20 cellular contexts compared by ENCODE assay signal in the genomic region with DNA sequence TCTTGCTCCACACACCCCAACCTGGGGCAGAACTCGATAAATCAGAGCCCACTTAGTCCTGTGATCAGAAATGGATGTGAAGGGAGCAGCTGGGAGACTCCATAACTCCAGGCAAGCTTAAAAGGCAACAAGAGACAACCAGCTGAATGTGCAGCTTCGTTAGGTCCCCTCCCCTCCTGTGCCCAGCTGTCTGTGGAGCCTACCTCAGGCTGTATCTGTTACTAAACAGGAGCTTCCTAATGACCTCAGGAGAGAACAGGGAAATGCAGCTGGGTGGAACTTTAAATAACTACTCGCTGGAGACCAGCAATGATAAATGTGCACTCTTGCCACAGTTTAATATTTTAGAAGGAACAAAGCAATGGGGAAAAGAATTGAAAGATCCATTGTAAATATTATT. TPM values are rescaled to one million over a fixed set of nuclear protein-coding genes. Genes with fewer than 3 reads are reported as not detected.
DNase-seq lines count a peak whose midpoint lies in the region; ATAC-seq and TF ChIP-seq lines count a peak whose summit lies in the region.
"Had no signal": no experiment of that assay in that cellular context is flagged by ENCODE, and none has a peak within 500 bp of the region (broad histone marks: within the 10 kb centered on the region; RNA-seq: fewer than 3 reads in every experiment).

No MANE protein-coding gene starts in this region.

- peak overlapping the region in 4 of 5 donors; percentile 24 to 65 (median 42) for H3K27ac ChIP-seq in stomach
- H3K27ac ChIP-seq: A549, colonic mucosa had no signal

- intact Hi-C loops in stomach (cut with DNase I; ENCODE audit: low total_unique reads), result no loop called here

- peaks cover 9 to 15% of the 10 kb centered on the region in 2 donors for H3K36me3 Mint-ChIP-seq in activated naive CD4-positive, alpha-beta T cell treated with anti-CD3 and anti-CD28 coated beads, Interleukin-2, amount 50 U/mL, for 72 hours

- peaks cover 8 to 9% of the 10 kb centered on the region in 2 donors for H3K9me3 Mint-ChIP-seq in activated naive CD4-positive, alpha-beta T cell treated with anti-CD3 and anti-CD28 coated beads, Interleukin-2, amount 50 U/mL, for 72 hours

- ATAC-seq in GM18870 (IDR thresholded peaks at IDR 0.05; ENCODE audit: unreplicated experiment), result no peak
- ATAC-seq in activated naive CD4-positive, alpha-beta T cell treated with anti-CD3 and anti-CD28 coated beads, Interleukin-2, amount 50 U/mL, for 72 hours, result no peak
- ATAC-seq: A549; naive thymus-derived CD4-positive, alpha-beta T cell; Panc1 had no signal

- no peak for TF ChIP-seq CTCF in stomach (IDR thresholded peaks at IDR 0.05)

- peaks cover 9 to 55% (median 22%) of the 10 kb centered on the region in 4 donors for H3K4me1 ChIP-seq in stomach
- H3K4me1 ChIP-seq: A549, colonic mucosa had no signal

- 44 to 65% (median 57%) methylated on average over 3 of the region's 3 CpGs for WGBS in stomach, 5 donors

- H3K4me3 ChIP-seq in stomach, result no peak overlapping the region
- H3K4me3 ChIP-seq: A549, colonic mucosa had no signal

- H3K9me3 ChIP-seq in stomach, result no peaks in the 10 kb centered on the region
- H3K9me3 ChIP-seq: A549, colonic mucosa had no signal

- H3K27me3 ChIP-seq in stomach, result no peaks in the 10 kb centered on the region
- H3K27me3 ChIP-seq: colonic mucosa had no signal

- DNase-seq in NCI-H82 (lab: John Stamatoyannopoulos, UW) (peak; percentile 30), NCI-H82 treated with DMSO at 0.1 percent for 48 hours (lab: John Stamatoyannopoulos, UW; ENCODE audit: unreplicated experiment) (no peak), NCI-H1694 treated with DMSO at 0.1 percent for 48 hours (lab: John Stamatoyannopoulos, UW) (peak; percentile 20), left kidney (ENCODE audit: low read depth, low spot score) (peak; percentile 59), stomach (no peak)
- DNase-seq in activated naive CD4-positive, alpha-beta T cell treated with anti-CD3 and anti-CD28 coated beads, Interleukin-2, amount 50 U/mL, for 72 hours (ENCODE audit: low spot score in 2 of 2), result no peak
- DNase-seq in activated CD8-positive, alpha-beta memory T cell treated with anti-CD3 and anti-CD28 coated beads for 24 hours, result no peak
- DNase-seq: activated CD4-positive, alpha-beta T cell treated with anti-CD3 and anti-CD28 coated beads, Interleukin-2, amount 50 U/mL, for 1 hour; activated naive CD4-positive, alpha-beta T cell treated with anti-CD3 and anti-CD28 coated beads, Interleukin-2, amount 10 ng/mL, durations not matched to agents 7 days and 5 days; CD4-positive, alpha-beta T cell; colonic mucosa; foreskin fibroblast; left cardiac atrium; naive thymus-derived CD4-positive, alpha-beta T cell; NCI-H526 treated with DMSO at 0.1 percent for 48 hours; stimulated activated naive CD4-positive, alpha-beta T cell; trophoblast cell had no signal

- TF ChIP-seq EP300 in stomach (IDR thresholded peaks at IDR 0.05), result no peak

- H3K27ac Mint-ChIP-seq in activated naive CD4-positive, alpha-beta T cell treated with anti-CD3 and anti-CD28 coated beads, Interleukin-2, amount 50 U/mL, for 72 hours, result no peak overlapping the region
- H3K27ac Mint-ChIP-seq: activated naive CD4-positive, alpha-beta T cell treated with anti-CD3 and anti-CD28 coated beads, Interleukin-2, amount 10 ng/mL, durations not matched to agents 7 days and 5 days; CD4-positive, alpha-beta T cell; naive thymus-derived CD4-positive, alpha-beta T cell had no signal

- no peaks in the 10 kb centered on the region for H3K36me3 ChIP-seq in stomach
- H3K36me3 ChIP-seq: colonic mucosa had no signal

- TF ChIP-seq POLR2A in stomach (IDR thresholded peaks at IDR 0.05), result no peak

RNA-seq across cellular contexts. Expression of a gene that starts 25.9 kb away (rescaled TPM):
- 10 to 100 TPM in 4 of 5 donors, under 1 TPM in 1; 0.58 to 29.7 (median 20.4) TPM for total RNA-seq in stomach
- polyA plus RNA-seq in stomach, result 1 to 10 TPM; 3.1 to 9.8 (median 7.0) TPM
- total RNA-seq in activated naive CD4-positive, alpha-beta T cell treated with anti-CD3 and anti-CD28 coated beads, Interleukin-2, amount 50 U/mL, for 72 hours, result 1 to 10 TPM; 2.3 to 2.5 TPM

Comparison
In these comparisons a context has a peak if more than half of its experiments do, and no peak if none do; other contexts are left out.
1. DNase-seq: peak in NCI-H82 (single experiment), NCI-H1694 treated with DMSO at 0.1 percent for 48 hours (single experiment) and left kidney (single experiment); none in NCI-H82 treated with DMSO at 0.1 percent for 48 hours (single experiment), stomach (single experiment), activated naive CD4-positive, alpha-beta T cell treated with anti-CD3 and anti-CD28 coated beads, Interleukin-2, amount 50 U/mL, for 72 hours (0 of 2) and activated CD8-positive, alpha-beta memory T cell treated with anti-CD3 and anti-CD28 coated beads for 24 hours (single experiment).